Comparison of ENCODE assay signal across 8 cellular contexts in the genomic region with DNA sequence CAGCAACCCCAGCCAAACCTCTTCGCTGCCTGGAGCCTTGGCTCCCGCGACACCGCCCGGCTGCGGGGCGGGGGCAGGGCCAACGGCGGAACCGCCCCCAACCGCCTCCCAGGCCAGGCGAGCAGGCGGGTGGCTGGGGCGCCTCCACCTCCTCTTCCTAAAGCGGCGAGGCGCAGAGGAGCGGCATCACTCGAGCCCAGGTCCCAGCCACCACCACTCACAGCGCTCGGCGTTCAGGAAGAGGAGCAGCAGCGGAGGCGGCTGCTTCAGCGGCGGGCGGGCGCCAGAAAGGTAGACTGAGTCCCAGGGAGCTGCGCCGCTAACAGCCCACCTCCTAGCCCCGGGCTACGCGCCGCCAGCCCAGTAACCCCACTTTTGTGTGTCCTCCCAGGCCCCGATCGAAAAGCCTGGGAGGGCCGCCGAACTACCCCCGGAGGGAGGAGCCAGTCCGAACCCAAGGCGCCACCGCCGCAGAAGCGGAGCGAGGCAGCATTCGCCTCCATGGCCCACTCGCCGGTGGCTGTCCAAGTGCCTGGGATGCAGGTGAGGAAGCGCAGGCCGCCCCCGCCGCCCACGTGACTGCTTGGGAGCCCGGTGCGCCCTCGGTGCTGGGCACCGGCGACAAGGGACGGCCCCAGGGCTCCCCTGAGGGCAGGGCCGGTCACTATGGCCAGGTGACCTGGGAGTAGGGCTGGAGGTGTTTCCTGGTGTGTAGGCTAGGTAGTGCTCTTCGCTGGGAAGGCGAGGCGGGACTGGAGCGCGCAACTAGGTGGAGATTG. TPM values are rescaled to one million over a fixed set of nuclear protein-coding genes. Genes with fewer than 3 reads are reported as not detected.
DNase-seq lines count a peak whose midpoint lies in the region; ATAC-seq and TF ChIP-seq lines count a peak whose summit lies in the region.

Gene STK26, plus strand, starts transcription at position 186 of the 779 bp plus-strand sequence. Its CDS starts 316 bp downstream, at position 502.

- 3 to 28% methylated on average over 6 to 22 of the region's 65 CpGs for WGBS in lower leg skin, 2 donors

- no peak for TF ChIP-seq CTCF in lower leg skin (IDR thresholded peaks at IDR 0.05)

- peak; percentile 62 for DNase-seq in AG08395 (ENCODE audit: low spot score)
- DNase-seq in NCI-H510A (lab: John Stamatoyannopoulos, UW): peak; percentile 66
- peak; percentile 68 to 70 for DNase-seq in activated CD4-positive, alpha-beta T cell treated with anti-CD3 and anti-CD28 coated beads for 4 hours
- DNase-seq in dedifferentiated amniotic fluid mesenchymal stem cell (ENCODE audit: extremely low spot score): peak; percentile 47
- DNase-seq in lower leg skin (ENCODE audit: low spot score in 2 of 2): peak; percentile 48 to 92
- peak; percentile 45 to 74 (median 51) for DNase-seq in stimulated activated CD4-positive, alpha-beta T cell treated with anti-CD3 and anti-CD28 coated beads, TNF-alpha, amount 100 ng/mL, for 24 hours (ENCODE audit: low read depth in 3 of 3)

- ATAC-seq in GM18868 (IDR thresholded peaks at IDR 0.05; ENCODE audit: unreplicated experiment) (peak; percentile 81), HG03066 (IDR thresholded peaks at IDR 0.05; ENCODE audit: low read depth, unreplicated experiment) (peak; percentile 63)

- intact Hi-C loops in lower leg skin (cut with DNase I; ENCODE audit: low total_unique reads): no loop called here

- no peak for TF ChIP-seq POLR2A in lower leg skin (IDR thresholded peaks at IDR 0.05)

- H3K4me3 ChIP-seq in lower leg skin (ENCODE audit: low read depth, poor library complexity, severe bottlenecking): peak within 1 kb of the TSS; percentile 66

RNA-seq across cellular contexts. Expression of gene STK26, which starts in this region (rescaled TPM):
- total RNA-seq in lower leg skin: 10 to 100 TPM in 3 of 4 donors, 1 to 10 TPM in 1; 7.0 to 17.2 (median 15.0) TPM

Comparison
In these comparisons a context has a peak if more than half of its experiments do, and no peak if none do; other contexts are left out.
1. Peak in every context shown above with its lines: DNase-seq, ATAC-seq and H3K4me3 ChIP-seq.